Comparison of ENCODE assay signal across 22 cellular contexts in the genomic region with DNA sequence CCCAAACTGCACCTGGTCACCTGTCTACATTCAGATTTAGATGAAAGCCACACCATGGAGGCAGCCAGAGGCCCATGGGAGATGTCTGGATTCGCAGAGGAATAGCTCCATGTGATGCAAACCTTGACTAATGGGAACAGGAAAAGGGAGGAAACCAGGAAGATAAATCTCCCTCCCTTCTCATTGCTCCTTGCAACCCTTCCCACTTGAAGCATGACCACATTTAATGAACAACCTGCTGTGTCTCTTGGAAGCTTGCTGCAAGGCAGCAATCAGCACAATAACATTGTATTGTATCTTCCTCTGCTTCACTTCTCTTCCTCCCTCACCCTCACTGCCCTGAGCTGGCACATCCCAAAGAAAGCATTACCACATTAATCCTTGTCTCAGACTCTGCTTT. TPM values are rescaled to one million over a fixed set of nuclear protein-coding genes. Genes with fewer than 3 reads are reported as not detected.
DNase-seq lines count a peak whose midpoint lies in the region; ATAC-seq and TF ChIP-seq lines count a peak whose summit lies in the region.
"Had no signal": no experiment of that assay in that cellular context is flagged by ENCODE, and none has a peak within 500 bp of the region (broad histone marks: within the 10 kb centered on the region; RNA-seq: fewer than 3 reads in every experiment).

No MANE protein-coding gene starts in this region.

- TF ChIP-seq CTCF in kidney epithelial cell (IDR thresholded peaks at IDR 0.05; ENCODE audit: insufficient read depth, low read length, poor library complexity, severe bottlenecking): no peak

- no peak for ATAC-seq in stimulated activated naive CD8-positive, alpha-beta T cell treated with anti-CD3 and anti-CD28 coated beads, Interleukin-15, Interleukin-2, amounts not matched to agents 100 U/mL and 50 U/mL, for 24 hours
- no peak for ATAC-seq in HG03108 (IDR thresholded peaks at IDR 0.05; ENCODE audit: unreplicated experiment)
- no peak for ATAC-seq in HG02642 (IDR thresholded peaks at IDR 0.05; ENCODE audit: poor library complexity, unreplicated experiment)
- no peak for ATAC-seq in GM18873 (IDR thresholded peaks at IDR 0.05; ENCODE audit: low FRiP score, unreplicated experiment)
- ATAC-seq: activated CD8-positive, alpha-beta T cell treated with anti-CD3 and anti-CD28 coated beads for 36 hours; esophagus mucosa; left ventricle myocardium superior had no signal

- DNase-seq in NCI-H2171 treated with DMSO at 0.1 percent for 48 hours (lab: John Stamatoyannopoulos, UW) (peak; percentile 18), NCI-H2171 (lab: John Stamatoyannopoulos, UW) (no peak), amniotic epithelial cell (ENCODE audit: low read depth) (peak; percentile 95), kidney epithelial cell (ENCODE audit: low read depth) (peak; percentile 61)
- no peak for DNase-seq in stimulated activated naive CD8-positive, alpha-beta T cell treated with anti-CD3 and anti-CD28 coated beads, Interleukin-15, Interleukin-2, amounts not matched to agents 100 U/mL and 50 U/mL, for 24 hours
- DNase-seq: activated CD8-positive, alpha-beta T cell treated with anti-CD3 and anti-CD28 coated beads for 36 hours; activated T-cell treated with anti-CD3 and anti-CD28 coated beads, Interleukin-2, amount 50 U/mL, for 1 hour; adrenal gland; Calu3; EL; left ventricle myocardium superior; nucleus accumbens; retina; spleen; T1000; upper lobe of left lung had no signal

- no peaks in the 10 kb centered on the region for H3K36me3 ChIP-seq in kidney epithelial cell (ENCODE audit: control insufficient read depth, insufficient read depth, low read length)
- H3K36me3 ChIP-seq: adrenal gland; BLaER1 treated with 17β-estradiol and CSF1 and Interleukin-3, amounts not matched to agents 10 nM and 100 nM; spleen; upper lobe of left lung had no signal

- no peaks in the 10 kb centered on the region for H3K27me3 ChIP-seq in kidney epithelial cell (ENCODE audit: control insufficient read depth, insufficient read depth, low read length)
- H3K27me3 ChIP-seq: adrenal gland; BLaER1 treated with 17β-estradiol and CSF1 and Interleukin-3, amounts not matched to agents 10 nM and 100 nM; spleen; upper lobe of left lung had no signal

- no peak overlapping the region for H3K4me3 ChIP-seq in kidney epithelial cell (ENCODE audit: low read depth, low read length)
- H3K4me3 ChIP-seq: adrenal gland; BLaER1 treated with 17β-estradiol and CSF1 and Interleukin-3, amounts not matched to agents 10 nM and 100 nM; spleen; upper lobe of left lung had no signal

RNA-seq across cellular contexts. Expression of gene KLF17, which starts 42.5 kb away (rescaled TPM):
- total RNA-seq in kidney epithelial cell: not detected in 2 replicates
- total RNA-seq: activated CD8-positive, alpha-beta T cell treated with anti-CD3 and anti-CD28 coated beads for 36 hours; Calu3; esophagus mucosa; left ventricle myocardium superior; NCI-H460 had no signal

RNA-seq across cellular contexts. Expression of gene SLC6A9, which starts 44.8 kb away (rescaled TPM):
- 20.1 and 22.4 TPM in 2 replicates for total RNA-seq in kidney epithelial cell

Comparison
In these comparisons a context has a peak if more than half of its experiments do, and no peak if none do; other contexts are left out.
1. DNase-seq: peak in NCI-H2171 treated with DMSO at 0.1 percent for 48 hours (single experiment), amniotic epithelial cell (single experiment) and kidney epithelial cell (single experiment); none in NCI-H2171 (single experiment) and stimulated activated naive CD8-positive, alpha-beta T cell treated with anti-CD3 and anti-CD28 coated beads, Interleukin-15, Interleukin-2, amounts not matched to agents 100 U/mL and 50 U/mL, for 24 hours (single experiment).